Comparison of ENCODE assay signal across 15 cellular contexts in the genomic region with DNA sequence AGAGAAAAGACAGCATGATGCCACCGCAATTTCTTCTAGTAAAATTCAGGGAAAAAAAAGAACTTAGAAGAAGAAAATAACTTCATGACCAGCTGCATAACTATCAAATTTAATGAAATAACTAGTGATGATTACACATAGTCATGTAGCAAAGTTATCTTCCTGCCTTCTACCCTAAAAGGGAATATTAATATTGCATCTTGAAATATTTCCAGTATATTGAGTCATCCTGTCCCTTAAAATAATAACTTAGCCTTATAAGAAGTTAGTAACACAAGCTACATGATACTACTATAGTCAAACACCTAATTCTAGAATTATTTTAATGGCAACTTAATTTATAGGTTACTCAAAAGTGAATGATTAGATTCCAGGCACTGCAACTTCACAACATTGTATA.
"Had no signal": no experiment of that assay in that cellular context is flagged by ENCODE, and none has a peak within 500 bp of the region (broad histone marks: within the 10 kb centered on the region; RNA-seq: fewer than 3 reads in every experiment).

No MANE protein-coding gene starts in this region.

- H3K4me3 ChIP-seq: esophagus muscularis mucosa, gastrocnemius medialis, heart right ventricle, thyroid gland had no signal

- H3K9me3 Mint-ChIP-seq: activated naive CD4-positive, alpha-beta T cell treated with anti-CD3 and anti-CD28 coated beads, Interleukin-2, amount 10 ng/mL, durations not matched to agents 7 days and 5 days; activated T-helper 17 cell treated with anti-CD3 and anti-CD28 coated beads, Interleukin-2, amount 50 U/mL, for 72 hours; naive thymus-derived CD8-positive, alpha-beta T cell; stimulated activated effector memory CD8-positive, alpha-beta T cell treated with anti-CD3 and anti-CD28 coated beads, Interleukin-12 subunit alpha, Interleukin-12 subunit beta, amount 100 ng/mL, for 72 hours had no signal

- H3K27me3 ChIP-seq: esophagus muscularis mucosa, gastrocnemius medialis, heart right ventricle, thyroid gland had no signal

- H3K9me3 ChIP-seq: esophagus muscularis mucosa, gastrocnemius medialis, heart right ventricle, thyroid gland had no signal

- H3K4me3 Mint-ChIP-seq: activated naive CD4-positive, alpha-beta T cell treated with anti-CD3 and anti-CD28 coated beads, Interleukin-2, amount 10 ng/mL, durations not matched to agents 7 days and 5 days; activated T-helper 17 cell treated with anti-CD3 and anti-CD28 coated beads, Interleukin-2, amount 50 U/mL, for 72 hours; naive thymus-derived CD8-positive, alpha-beta T cell; stimulated activated effector memory CD8-positive, alpha-beta T cell treated with anti-CD3 and anti-CD28 coated beads, Interleukin-12 subunit alpha, Interleukin-12 subunit beta, amount 100 ng/mL, for 72 hours had no signal

- DNase-seq: activated CD4-positive, alpha-beta T cell treated with anti-CD3 and anti-CD28 coated beads, Interleukin-2, amount 50 U/mL, for 48 hours; activated naive CD4-positive, alpha-beta T cell treated with anti-CD3 and anti-CD28 coated beads, Interleukin-2, amount 10 ng/mL, durations not matched to agents 7 days and 5 days; central memory CD4-positive, alpha-beta T cell; cortex of kidney; effector CD4-positive, alpha-beta T cell; gastrocnemius medialis; heart right ventricle; naive thymus-derived CD8-positive, alpha-beta T cell; T-helper 1 cell; T1000; thyroid gland had no signal

- ATAC-seq: activated CD4-positive, CD25-positive, alpha-beta regulatory T cell treated with anti-CD3 and anti-CD28 coated beads, Interleukin-2, amount 50 U/mL, for 24 hours; activated T-helper 17 cell treated with anti-CD3 and anti-CD28 coated beads, Interleukin-2, amount 50 U/mL, for 72 hours; gastrocnemius medialis; naive thymus-derived CD8-positive, alpha-beta T cell; stimulated activated effector memory CD8-positive, alpha-beta T cell treated with anti-CD3 and anti-CD28 coated beads, Interleukin-12 subunit alpha, Interleukin-12 subunit beta, amount 100 ng/mL, for 72 hours had no signal

- H3K27me3 Mint-ChIP-seq: activated naive CD4-positive, alpha-beta T cell treated with anti-CD3 and anti-CD28 coated beads, Interleukin-2, amount 10 ng/mL, durations not matched to agents 7 days and 5 days; activated T-helper 17 cell treated with anti-CD3 and anti-CD28 coated beads, Interleukin-2, amount 50 U/mL, for 72 hours; naive thymus-derived CD8-positive, alpha-beta T cell had no signal

- H3K27ac ChIP-seq: esophagus muscularis mucosa, gastrocnemius medialis, heart right ventricle, thyroid gland had no signal

- H3K4me1 ChIP-seq: thyroid gland had no signal

- H3K36me3 ChIP-seq: thyroid gland had no signal

- H3K27ac Mint-ChIP-seq: activated naive CD4-positive, alpha-beta T cell treated with anti-CD3 and anti-CD28 coated beads, Interleukin-2, amount 10 ng/mL, durations not matched to agents 7 days and 5 days; activated T-helper 17 cell treated with anti-CD3 and anti-CD28 coated beads, Interleukin-2, amount 50 U/mL, for 72 hours; stimulated activated effector memory CD8-positive, alpha-beta T cell treated with anti-CD3 and anti-CD28 coated beads, Interleukin-12 subunit alpha, Interleukin-12 subunit beta, amount 100 ng/mL, for 72 hours had no signal
